In the genomic region with DNA sequence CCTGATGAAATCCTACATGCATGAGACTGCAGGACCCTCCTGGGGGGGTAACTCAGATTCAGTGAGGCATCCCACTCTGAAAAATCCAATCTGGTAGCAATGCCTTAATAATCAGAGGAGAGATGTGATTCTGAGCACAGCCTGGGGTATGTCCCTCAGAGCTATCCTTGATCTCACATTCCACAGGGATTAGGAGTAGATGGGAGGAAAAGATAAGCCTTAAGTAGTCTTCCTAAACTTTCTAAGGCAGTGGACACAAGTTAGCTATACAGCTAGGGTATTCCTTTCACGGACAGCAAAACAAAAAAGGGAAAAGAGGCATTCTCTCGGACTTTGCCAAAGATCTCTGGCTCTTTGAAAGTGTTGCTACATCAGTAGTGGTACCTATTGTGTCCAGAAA, we compare ENCODE assay signal across 16 cellular contexts. TPM values are rescaled to one million over a fixed set of nuclear protein-coding genes. Genes with fewer than 3 reads are reported as not detected.
"Had no signal": no experiment of that assay in that cellular context is flagged by ENCODE, and none has a peak within 500 bp of the region (broad histone marks: within the 10 kb centered on the region; RNA-seq: fewer than 3 reads in every experiment).

No MANE protein-coding gene starts in this region.

- H3K9me3 ChIP-seq: colonic mucosa, prostate gland had no signal

- ATAC-seq: activated CD8-positive, alpha-beta T cell treated with anti-CD3 and anti-CD28 coated beads for 36 hours; activated T-cell treated with anti-CD3 and anti-CD28 coated beads, Interleukin-2, amount 50 U/mL, for 72 hours; right cardiac atrium; stimulated activated naive CD8-positive, alpha-beta T cell treated with anti-CD3 and anti-CD28 coated beads, Interleukin-15, Interleukin-2, amounts not matched to agents 100 U/mL and 50 U/mL, for 24 hours had no signal

- H3K27me3 ChIP-seq: colonic mucosa had no signal

- H3K36me3 ChIP-seq: colonic mucosa, prostate gland had no signal

- H3K27ac ChIP-seq: colonic mucosa, prostate gland had no signal

- FAIRE-seq: small intestine had no signal

- H3K4me1 ChIP-seq: colonic mucosa, prostate gland had no signal

- DNase-seq: activated B cell treated with CpG ODN at 0.5 μM for 24 hours; activated CD4-positive, alpha-beta T cell treated with anti-CD3 and anti-CD28 coated beads for 48 hours; activated CD8-positive, alpha-beta memory T cell treated with anti-CD3 and anti-CD28 coated beads, Interleukin-2, amount 50 U/mL, for 4 hours; activated CD8-positive, alpha-beta T cell treated with anti-CD3 and anti-CD28 coated beads for 36 hours; activated gamma-delta T cell treated with Interleukin-2 at 50 U/mL for 16 hours; activated T-cell treated with anti-CD3 and anti-CD28 coated beads, Interleukin-2, amount 50 U/mL, for 72 hours; amygdala; central memory CD4-positive, alpha-beta T cell; colonic mucosa; foreskin melanocyte; nephron progenitor cell; right cardiac atrium; small intestine; stimulated activated CD4-positive, alpha-beta T cell treated with anti-CD3 and anti-CD28 coated beads, Interleukin-4, amount 100 ng/mL, for 24 hours; stimulated activated naive CD8-positive, alpha-beta T cell treated with anti-CD3 and anti-CD28 coated beads, Interleukin-15, Interleukin-2, amounts not matched to agents 100 U/mL and 50 U/mL, for 24 hours had no signal

- H3K4me3 ChIP-seq: colonic mucosa, prostate gland had no signal

RNA-seq across cellular contexts. Expression of gene SPATA9, which starts 3.9 kb away (rescaled TPM):
- total RNA-seq: activated B cell treated with CpG ODN at 0.5 μM for 24 hours; activated CD8-positive, alpha-beta T cell treated with anti-CD3 and anti-CD28 coated beads for 36 hours had no signal
